Comparison of ENCODE assay signal across 8 cellular contexts in genomic region chr2:159807183-159808037, GRCh38. TPM values are rescaled to one million over a fixed set of nuclear protein-coding genes. Genes with fewer than 3 reads are reported as not detected.
DNase-seq lines count a peak whose midpoint lies in the region; ATAC-seq and TF ChIP-seq lines count a peak whose summit lies in the region.

No MANE protein-coding gene starts in this region.

- no peaks in the 10 kb centered on the region for H3K36me3 ChIP-seq in neural cell (ENCODE audit: insufficient read depth, low read length)

- H4K20me1 ChIP-seq in neural cell (ENCODE audit: insufficient read depth): no peaks in the 10 kb centered on the region

- peak; percentile 52 for TF ChIP-seq RAD21 in neural cell (conservative IDR thresholded peaks at IDR 0.05)

- H3K79me2 ChIP-seq in neural cell (replicated peaks; ENCODE audit: insufficient read depth, low read length): no peaks in the 10 kb centered on the region

- no peaks in the 10 kb centered on the region for H3K9me2 ChIP-seq in neural cell (ENCODE audit: insufficient read depth, low read length)

- DNase-seq in NCI-H446 (lab: John Stamatoyannopoulos, UW) (peak; percentile 53 to 60), NCI-H446 treated with DMSO at 0.1 percent for 48 hours (lab: John Stamatoyannopoulos, UW) (no peak), HT1080 (ENCODE audit: low read depth) (peak; percentile 40), RPMI8226 (peak; percentile 47), erythroblast (lab: John Stamatoyannopoulos, UW) (peak; percentile 59 to 78), GM19240 (ENCODE audit: insufficient read length, low spot score) (no peak)

- no peak for TF ChIP-seq EP300 in neural cell (conservative IDR thresholded peaks at IDR 0.05; ENCODE audit: poor library complexity, severe bottlenecking)

- H2AFZ ChIP-seq in neural cell (ENCODE audit: low read depth, low read length): no peak overlapping the region

- no peaks in the 10 kb centered on the region for H3K27me3 ChIP-seq in neural cell (ENCODE audit: insufficient read depth, low read depth, low read length)

- H3K9me3 ChIP-seq in neural cell (ENCODE audit: low read length): no peaks in the 10 kb centered on the region

- no peak for TF ChIP-seq POLR2A in erythroblast (IDR thresholded peaks at IDR 0.05; ENCODE audit: low read length)

- peak; percentile 59 for TF ChIP-seq CTCF in neural cell (IDR thresholded peaks at IDR 0.05; ENCODE audit: poor library complexity, severe bottlenecking)

- H3K4me2 ChIP-seq in neural cell (ENCODE audit: low read length): no peak overlapping the region

- ATAC-seq in GM19452 (IDR thresholded peaks at IDR 0.05; ENCODE audit: unreplicated experiment): no peak

- H3K9ac ChIP-seq in neural cell (ENCODE audit: low read length): no peak overlapping the region

- no peaks in the 10 kb centered on the region for H3F3A ChIP-seq in neural cell (ENCODE audit: insufficient read depth, low read length, poor library complexity, severe bottlenecking)

- no peak overlapping the region for H3K4me3 ChIP-seq in neural cell (ENCODE audit: low read length)

- no peak overlapping the region for H3K27ac ChIP-seq in neural cell (ENCODE audit: low read length)

TF ChIP-seq in neural cell, 6 proteins besides CTCF, POLR2A, EP300 and RAD21:
- no peak for TF ChIP-seq MXI1 (conservative IDR thresholded peaks at IDR 0.05; ENCODE audit: poor library complexity, severe bottlenecking)
- no peak for TF ChIP-seq SMC3 (conservative IDR thresholded peaks at IDR 0.05; ENCODE audit: poor library complexity)
- TF ChIP-seq TAF1 (IDR thresholded peaks at IDR 0.05; ENCODE audit: low read depth): no peak
- no peak for TF ChIP-seq EZH2 (IDR thresholded peaks at IDR 0.05; ENCODE audit: borderline replicate concordance, insufficient read depth, low read length, poor library complexity, severe bottlenecking)
- no peak for TF ChIP-seq REST (IDR thresholded peaks at IDR 0.05; ENCODE audit: borderline replicate concordance)
- TF ChIP-seq POLR2AphosphoS5 (IDR thresholded peaks at IDR 0.05): no peak

RNA-seq across cellular contexts. Expression of gene CD302, which starts 9.4 kb away (rescaled TPM):
- 2.6 and 4.9 TPM in 2 replicates for total RNA-seq in HT1080 (2014; rRNA removed; shearing (Covaris generic))
- 10.4 and 12.7 TPM in 2 replicates for polyA plus RNA-seq in HT1080 (2015; cell fraction: cytosol; rRNA removed)
- polyA plus RNA-seq in HT1080 (2015; cell fraction: nucleus; rRNA removed): 6.8 and 7.0 TPM in 2 replicates
- not detected in 2 replicates for polyA plus RNA-seq in neural cell
- polyA minus RNA-seq in neural cell: not detected in 2 replicates

Comparison
In these comparisons a context has a peak if more than half of its experiments do, and no peak if none do; other contexts are left out.
1. DNase-seq: peak in NCI-H446 (2 of 2), HT1080 (single experiment), RPMI8226 (single experiment) and erythroblast (2 of 2); none in NCI-H446 treated with DMSO at 0.1 percent for 48 hours (single experiment) and GM19240 (single experiment).